In the genomic region with DNA sequence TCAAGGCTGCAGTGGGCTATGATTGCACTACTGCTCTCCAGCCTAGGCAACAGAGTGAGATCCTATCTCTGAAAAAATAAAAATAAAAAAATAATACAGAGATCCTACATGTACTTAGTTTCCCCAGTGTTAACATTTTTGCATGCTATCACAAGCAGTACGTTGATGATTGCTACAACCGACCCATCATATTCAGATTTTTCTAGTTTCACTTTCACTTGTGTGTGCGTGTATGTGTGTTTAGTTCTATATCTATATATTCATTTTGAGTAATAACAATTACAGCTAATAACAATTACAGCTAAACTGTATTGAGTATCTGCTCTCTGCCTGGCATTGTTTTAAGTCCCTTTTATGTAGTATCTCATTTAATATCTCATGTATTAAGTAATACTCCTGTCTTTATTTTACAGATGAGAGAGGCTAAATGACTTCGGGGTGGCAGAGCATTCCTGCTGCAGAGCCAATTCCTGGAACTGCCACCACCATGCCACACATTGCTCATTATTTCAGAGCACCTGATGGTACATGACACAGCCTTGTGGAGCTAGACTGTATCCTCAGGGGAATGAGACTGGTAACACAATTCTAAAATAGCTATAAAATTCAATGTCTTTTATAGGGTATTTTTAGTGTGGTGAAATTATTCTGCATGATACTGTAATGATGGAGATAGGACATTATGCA, we compare ENCODE assay signal across 8 cellular contexts.
DNase-seq lines count a peak whose midpoint lies in the region; ATAC-seq and TF ChIP-seq lines count a peak whose summit lies in the region.

No MANE protein-coding gene starts in this region.

- DNase-seq in activated CD8-positive, alpha-beta memory T cell treated with anti-CD3 and anti-CD28 coated beads, Interleukin-2, amount 10 ng/mL, durations not matched to agents 7 days and 5 days, result peak; percentile 46
- no peak for DNase-seq in activated CD8-positive, alpha-beta memory T cell treated with anti-CD3 and anti-CD28 coated beads, Interleukin-2, amount 50 U/mL, for 4 hours
- DNase-seq in Karpas-422 (no peak), choroid plexus epithelial cell (ENCODE audit: low read depth) (peak; percentile 13), iPS-NIHi11 (ENCODE audit: low spot score) (no peak), activated gamma-delta T cell (lab: John Stamatoyannopoulos, UW) (no peak)
- DNase-seq in stimulated activated naive CD8-positive, alpha-beta T cell treated with anti-CD3 and anti-CD28 coated beads, Interleukin-15, Interleukin-2, amounts not matched to agents 100 U/mL and 50 U/mL, for 24 hours, result no peak

- no peaks in the 10 kb centered on the region for H3K27me3 ChIP-seq in Karpas-422 (ENCODE audit: low read length)

- H3K27ac Mint-ChIP-seq in activated CD8-positive, alpha-beta memory T cell treated with anti-CD3 and anti-CD28 coated beads, Interleukin-2, amount 10 ng/mL, durations not matched to agents 7 days and 5 days, result peak overlapping the region; percentile 86

- H3K4me2 ChIP-seq in Karpas-422 (ENCODE audit: low read depth, low read length, poor library complexity, severe bottlenecking), result peak overlapping the region; percentile 77

- no peak overlapping the region for H3K27ac ChIP-seq in Karpas-422 (ENCODE audit: low read length)

- H3K4me1 ChIP-seq in Karpas-422 (ENCODE audit: low read length), result peaks cover 22% of the 10 kb centered on the region

- H3K36me3 ChIP-seq in Karpas-422 (ENCODE audit: insufficient read depth, low read length), result no peaks in the 10 kb centered on the region

- peak; percentile 89 for ATAC-seq in activated CD8-positive, alpha-beta memory T cell treated with anti-CD3 and anti-CD28 coated beads, Interleukin-2, amount 10 ng/mL, durations not matched to agents 7 days and 5 days
- ATAC-seq in stimulated activated naive CD8-positive, alpha-beta T cell treated with anti-CD3 and anti-CD28 coated beads, Interleukin-15, Interleukin-2, amounts not matched to agents 100 U/mL and 50 U/mL, for 24 hours, result peak; percentile 59
- ATAC-seq in HG03460 (IDR thresholded peaks at IDR 0.05; ENCODE audit: unreplicated experiment), result no peak

- H3K4me1 Mint-ChIP-seq in activated CD8-positive, alpha-beta memory T cell treated with anti-CD3 and anti-CD28 coated beads, Interleukin-2, amount 10 ng/mL, durations not matched to agents 7 days and 5 days, result peaks cover 32% of the 10 kb centered on the region

- H3K4me3 ChIP-seq in Karpas-422 (ENCODE audit: low read length), result peak overlapping the region; percentile 55
- H3K4me3 ChIP-seq in choroid plexus epithelial cell (ENCODE audit: low read depth, low read length), result no peak overlapping the region

- H3K9ac ChIP-seq in Karpas-422 (ENCODE audit: low read length), result no peak overlapping the region

- no peaks in the 10 kb centered on the region for H3K9me3 Mint-ChIP-seq in activated CD8-positive, alpha-beta memory T cell treated with anti-CD3 and anti-CD28 coated beads, Interleukin-2, amount 10 ng/mL, durations not matched to agents 7 days and 5 days (ENCODE audit: low read depth)

- TF ChIP-seq CTCF in choroid plexus epithelial cell (conservative IDR thresholded peaks at IDR 0.05; ENCODE audit: low read depth, low read length), result no peak

- H3K4me3 Mint-ChIP-seq in activated CD8-positive, alpha-beta memory T cell treated with anti-CD3 and anti-CD28 coated beads, Interleukin-2, amount 10 ng/mL, durations not matched to agents 7 days and 5 days, result peak overlapping the region; percentile 75

- H3K27me3 Mint-ChIP-seq in activated CD8-positive, alpha-beta memory T cell treated with anti-CD3 and anti-CD28 coated beads, Interleukin-2, amount 10 ng/mL, durations not matched to agents 7 days and 5 days, result no peaks in the 10 kb centered on the region

- H3K36me3 Mint-ChIP-seq in activated CD8-positive, alpha-beta memory T cell treated with anti-CD3 and anti-CD28 coated beads, Interleukin-2, amount 10 ng/mL, durations not matched to agents 7 days and 5 days, result peaks cover 8% of the 10 kb centered on the region

- H2AFZ ChIP-seq in Karpas-422 (ENCODE audit: low read length), result no peak overlapping the region

- H3K9me2 ChIP-seq in Karpas-422 (replicated peaks; ENCODE audit: insufficient read depth, low read length), result no peaks in the 10 kb centered on the region

- CTCF ChIA-PET in activated CD8-positive, alpha-beta memory T cell treated with anti-CD3 and anti-CD28 coated beads, Interleukin-2, amount 10 ng/mL, durations not matched to agents 7 days and 5 days (lab: Charles Lee), result interaction anchor here (0.7 to 1.5 kb wide), 7 partner anchors 14 to 1219 kb away, joined by 3 to 4 read pairs (median 3); no protein-coding TSS in a partner anchor

- H3K9me3 ChIP-seq in Karpas-422 (ENCODE audit: low read length), result no peaks in the 10 kb centered on the region

- H4K20me1 ChIP-seq in Karpas-422 (ENCODE audit: insufficient read depth, low read depth, low read length), result no peaks in the 10 kb centered on the region

- no peaks in the 10 kb centered on the region for H3K79me2 ChIP-seq in Karpas-422 (ENCODE audit: low read length)

Comparison
In these comparisons a context has a peak if more than half of its experiments do, and no peak if none do; other contexts are left out.
1. DNase-seq: peak in activated CD8-positive, alpha-beta memory T cell treated with anti-CD3 and anti-CD28 coated beads, Interleukin-2, amount 10 ng/mL, durations not matched to agents 7 days and 5 days (single experiment) and choroid plexus epithelial cell (single experiment); none in activated CD8-positive, alpha-beta memory T cell treated with anti-CD3 and anti-CD28 coated beads, Interleukin-2, amount 50 U/mL, for 4 hours (single experiment), Karpas-422 (single experiment), stimulated activated naive CD8-positive, alpha-beta T cell treated with anti-CD3 and anti-CD28 coated beads, Interleukin-15, Interleukin-2, amounts not matched to agents 100 U/mL and 50 U/mL, for 24 hours (single experiment), iPS-NIHi11 (single experiment) and activated gamma-delta T cell (single experiment).